In the genomic region with DNA sequence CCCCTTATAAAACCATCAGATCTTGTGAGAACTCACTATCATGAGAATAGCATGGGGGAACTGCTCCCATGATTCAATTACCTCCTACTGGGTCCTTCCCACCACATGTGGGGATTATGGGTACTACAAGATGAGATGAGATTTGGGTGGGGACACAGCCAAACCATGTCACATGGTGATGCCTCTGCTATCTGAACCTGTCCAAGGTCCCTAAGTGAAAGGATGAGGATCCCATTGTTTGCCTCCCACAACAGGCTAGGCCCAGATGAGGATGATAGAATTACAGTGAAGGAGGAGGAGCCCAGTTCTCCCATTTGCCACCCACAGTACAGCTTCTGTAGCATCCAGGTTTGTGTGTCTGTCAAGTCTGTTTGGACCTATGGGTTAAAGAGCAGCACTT, we compare ENCODE assay signal across 28 cellular contexts.
"Had no signal": no experiment of that assay in that cellular context is flagged by ENCODE, and none has a peak within 500 bp of the region (broad histone marks: within the 10 kb centered on the region; RNA-seq: fewer than 3 reads in every experiment).

No MANE protein-coding gene starts in this region.

- H3K9me3 ChIP-seq: gastroesophageal sphincter, heart left ventricle, prostate gland, right atrium auricular region, stomach, thyroid gland, vagina had no signal

- H3K79me2 ChIP-seq: hepatocyte had no signal

- H3K27me3 ChIP-seq: gastroesophageal sphincter, heart left ventricle, hepatocyte, right atrium auricular region, stomach, thyroid gland, vagina had no signal

- H3K4me2 ChIP-seq: hepatocyte, smooth muscle cell had no signal

- H3K4me3 Mint-ChIP-seq: dendritic cell treated with granulocyte-macrophage colony-stimulating factor and Interleukin-4, amounts not matched to agents 40 ng/mL and 50 ng/mL, for 4 days; endodermal cell; naive thymus-derived CD8-positive, alpha-beta T cell; nephron progenitor cell had no signal

- H3K27ac ChIP-seq: epithelial cell of prostate, gastroesophageal sphincter, heart left ventricle, hepatocyte, prostate gland, right atrium auricular region, stomach, thyroid gland, vagina had no signal

- FAIRE-seq: kidney had no signal

- H3K4me1 ChIP-seq: prostate gland, thyroid gland had no signal

- DNase-seq: effector CD8-positive, alpha-beta T cell; endodermal cell; foreskin fibroblast; heart left ventricle; kidney; mesendoderm; midbrain; naive thymus-derived CD8-positive, alpha-beta T cell; nephron progenitor cell; nucleus accumbens; stimulated activated CD4-positive, alpha-beta T cell treated with anti-CD3 and anti-CD28 coated beads, Interleukin-12 subunit alpha, Interleukin-12 subunit beta, amount 100 ng/mL, for 4 hours; stimulated activated CD4-positive, alpha-beta T cell treated with anti-CD3 and anti-CD28 coated beads, Interleukin-1b, Interleukin-23, amount 100 ng/mL, for 48 hours; stimulated activated CD4-positive, alpha-beta T cell treated with anti-CD3 and anti-CD28 coated beads, Interleukin-4, amount 100 ng/mL, for 1 hour; stimulated activated CD8-positive, alpha-beta memory T cell treated with anti-CD3 and anti-CD28 coated beads, Interleukin-4, amount 100 ng/mL, for 48 hours; stimulated activated naive CD4-positive, alpha-beta T cell treated with Interleukin-2 at 50 U/mL for 16 hours; stomach; thyroid gland had no signal

- H3K36me3 ChIP-seq: gastroesophageal sphincter, heart left ventricle, prostate gland, right atrium auricular region, stomach, thyroid gland, vagina had no signal

- H2AFZ ChIP-seq: hepatocyte had no signal

- ATAC-seq: esophagus mucosa; gastroesophageal sphincter; heart left ventricle; left lobe of liver; naive thymus-derived CD8-positive, alpha-beta T cell; sciatic nerve had no signal

- H3K4me3 ChIP-seq: gastroesophageal sphincter, heart left ventricle, hepatocyte, prostate gland, right atrium auricular region, smooth muscle cell, stomach, thyroid gland, vagina had no signal

- H3K4me1 Mint-ChIP-seq: endodermal cell had no signal

- H3K27me3 Mint-ChIP-seq: dendritic cell treated with granulocyte-macrophage colony-stimulating factor and Interleukin-4, amounts not matched to agents 40 ng/mL and 50 ng/mL, for 4 days; naive thymus-derived CD8-positive, alpha-beta T cell had no signal

- H3K27ac Mint-ChIP-seq: endodermal cell, nephron progenitor cell had no signal

- H3K9me3 Mint-ChIP-seq: endodermal cell; naive thymus-derived CD8-positive, alpha-beta T cell; nephron progenitor cell had no signal
